ENCODE assay signal across 13 cellular contexts in genomic region chr2:119231975-119232665, GRCh38. TPM values are rescaled to one million over a fixed set of nuclear protein-coding genes. Genes with fewer than 3 reads are reported as not detected.
A peak's percentile ranks its signal among the peaks of the same experiment; 100 is the strongest.
DNase-seq lines count a peak whose midpoint lies in the region; ATAC-seq and TF ChIP-seq lines count a peak whose summit lies in the region.
"Had no signal": no experiment of that assay in that cellular context is flagged by ENCODE, and none has a peak within 500 bp of the region (broad histone marks: within the 10 kb centered on the region; RNA-seq: fewer than 3 reads in every experiment).

No MANE protein-coding gene starts in this region.

- H3K27me3 ChIP-seq in PC-3 (ENCODE audit: low read length) (no peaks in the 10 kb centered on the region), dorsolateral prefrontal cortex (no peaks in the 10 kb centered on the region)
- H3K27me3 ChIP-seq: left lung, tibial artery had no signal

- H3F3A ChIP-seq in PC-3 (ENCODE audit: low read length, unreplicated experiment): no peaks in the 10 kb centered on the region

- TF ChIP-seq CTCF in GM13976 (IDR thresholded peaks at IDR 0.05; ENCODE audit: borderline replicate concordance, control extremely low read depth, extremely low read depth, insufficient read depth, missing control alignments) (no peak), PC-3 (conservative IDR thresholded peaks at IDR 0.05; ENCODE audit: low read depth, low read length) (no peak), dorsolateral prefrontal cortex (IDR thresholded peaks at IDR 0.05 in 54 of 56, conservative IDR thresholded peaks at IDR 0.05 in 2 of 56; ENCODE audit: low read depth in 1 of 56, partially characterized antibody in 56 of 56) (no peak)

- H3K27ac Mint-ChIP-seq in activated CD4-positive, alpha-beta T cell treated with anti-CD3 and anti-CD28 coated beads, Interleukin-2, amount 10 ng/mL, durations not matched to agents 7 days and 5 days: no peak overlapping the region
- H3K27ac Mint-ChIP-seq: dendritic cell treated with granulocyte-macrophage colony-stimulating factor and Interleukin-4, amounts not matched to agents 40 ng/mL and 50 ng/mL, for 4 days had no signal

- in situ Hi-C loops in GM13976 (cut with MboI; ENCODE audit: low sequenced_read_pairs, unreplicated experiment): no loop called here

- H3K9me2 ChIP-seq in PC-3 (replicated peaks; ENCODE audit: low read length): no peaks in the 10 kb centered on the region

- H3K4me3 ChIP-seq in PC-3 (ENCODE audit: low read length): no peak overlapping the region
- H3K4me3 ChIP-seq in dorsolateral prefrontal cortex: no peak overlapping the region
- H3K4me3 ChIP-seq: left lung, skin epidermis, tibial artery had no signal

- DNase-seq in GM13976 (ENCODE audit: low spot score): peak; percentile 71
- DNase-seq in PC-3: peak; percentile 56
- peak; percentile 30 for DNase-seq in kidney glomerular epithelial cell (lab: John Stamatoyannopoulos, UW)
- DNase-seq in NCI-H82 treated with DMSO at 0.1 percent for 48 hours (lab: John Stamatoyannopoulos, UW; ENCODE audit: unreplicated experiment): no peak
- DNase-seq in dorsolateral prefrontal cortex: no peak
- no peak for DNase-seq in activated CD4-positive, alpha-beta T cell treated with anti-CD3 and anti-CD28 coated beads, Interleukin-2, amount 10 ng/mL, durations not matched to agents 7 days and 5 days
- DNase-seq: left lung, NCI-H2107, tibial artery had no signal

- H3K4me1 Mint-ChIP-seq in activated CD4-positive, alpha-beta T cell treated with anti-CD3 and anti-CD28 coated beads, Interleukin-2, amount 10 ng/mL, durations not matched to agents 7 days and 5 days: no peaks in the 10 kb centered on the region

- no peaks in the 10 kb centered on the region for H3K9me3 ChIP-seq in PC-3 (ENCODE audit: low read length)
- H3K9me3 ChIP-seq: left lung, tibial artery had no signal

- H3K4me2 ChIP-seq in PC-3 (ENCODE audit: low read length): peak overlapping the region; percentile 49; the same call in 1 of the 2 replicates

- no TSS peak for BruUV-seq in PC-3 (replicated peaks; lab: Mats Ljungman, UMichigan)

- no peak overlapping the region for H3K9ac ChIP-seq in PC-3 (ENCODE audit: low read length)

- H3K4me3 Mint-ChIP-seq in activated CD4-positive, alpha-beta T cell treated with anti-CD3 and anti-CD28 coated beads, Interleukin-2, amount 10 ng/mL, durations not matched to agents 7 days and 5 days: no peak overlapping the region
- H3K4me3 Mint-ChIP-seq: dendritic cell treated with granulocyte-macrophage colony-stimulating factor and Interleukin-4, amounts not matched to agents 40 ng/mL and 50 ng/mL, for 4 days had no signal

- H3K9me3 Mint-ChIP-seq in activated CD4-positive, alpha-beta T cell treated with anti-CD3 and anti-CD28 coated beads, Interleukin-2, amount 10 ng/mL, durations not matched to agents 7 days and 5 days: no peaks in the 10 kb centered on the region
- H3K9me3 Mint-ChIP-seq: dendritic cell treated with granulocyte-macrophage colony-stimulating factor and Interleukin-4, amounts not matched to agents 40 ng/mL and 50 ng/mL, for 4 days had no signal

- H4K20me1 ChIP-seq in PC-3 (ENCODE audit: low read length): no peaks in the 10 kb centered on the region

- H3K4me1 ChIP-seq in PC-3 (ENCODE audit: insufficient read depth, low read length): peaks cover 30% of the 10 kb centered on the region
- H3K4me1 ChIP-seq: left lung had no signal

- intact Hi-C loops in PC-3 (cut with micrococcal nuclease): no loop called here
- intact Hi-C loops in dorsolateral prefrontal cortex (cut with DNase I): loop anchor here in 1 of 2 donors (5.0 kb wide), 1 partner anchor 60 kb away; no protein-coding TSS in a partner anchor

- no peak overlapping the region for H2AFZ ChIP-seq in PC-3 (ENCODE audit: low read length)

- peak; percentile 64 for ATAC-seq in GM21723 (IDR thresholded peaks at IDR 0.05; ENCODE audit: unreplicated experiment)
- ATAC-seq in PC-3: peak; percentile 93
- ATAC-seq in GM18861 (IDR thresholded peaks at IDR 0.05; ENCODE audit: unreplicated experiment): no peak

- POLR2A ChIA-PET in PC-3 (lab: Charles Lee; ENCODE audit: unreplicated experiment): interaction anchor here (0.6 kb wide), 1 partner anchor 1561 kb away, joined by 3 read pairs; no protein-coding TSS in a partner anchor
- POLR2A ChIA-PET in activated CD4-positive, alpha-beta T cell treated with anti-CD3 and anti-CD28 coated beads, Interleukin-2, amount 10 ng/mL, durations not matched to agents 7 days and 5 days (lab: Charles Lee): no interaction called here

- H3K79me2 ChIP-seq in PC-3 (ENCODE audit: low read length): no peaks in the 10 kb centered on the region

- peak overlapping the region; percentile 24; the same call in 1 of the 2 replicates for H3K27ac ChIP-seq in PC-3 (ENCODE audit: low read length)
- H3K27ac ChIP-seq in dorsolateral prefrontal cortex: no peak overlapping the region
- H3K27ac ChIP-seq: left lung, skin epidermis, tibial artery had no signal

- no peaks in the 10 kb centered on the region for H3K36me3 ChIP-seq in PC-3 (ENCODE audit: low read depth, low read length)
- H3K36me3 ChIP-seq: left lung, tibial artery had no signal

- H3K27me3 Mint-ChIP-seq in activated CD4-positive, alpha-beta T cell treated with anti-CD3 and anti-CD28 coated beads, Interleukin-2, amount 10 ng/mL, durations not matched to agents 7 days and 5 days: no peaks in the 10 kb centered on the region
- H3K27me3 Mint-ChIP-seq: dendritic cell treated with granulocyte-macrophage colony-stimulating factor and Interleukin-4, amounts not matched to agents 40 ng/mL and 50 ng/mL, for 4 days had no signal

- H3K36me3 Mint-ChIP-seq in activated CD4-positive, alpha-beta T cell treated with anti-CD3 and anti-CD28 coated beads, Interleukin-2, amount 10 ng/mL, durations not matched to agents 7 days and 5 days (ENCODE audit: low read depth): no peaks in the 10 kb centered on the region

- CTCF ChIA-PET in PC-3 (lab: Charles Lee): no interaction called here
- CTCF ChIA-PET in activated CD4-positive, alpha-beta T cell treated with anti-CD3 and anti-CD28 coated beads, Interleukin-2, amount 10 ng/mL, durations not matched to agents 7 days and 5 days (lab: Charles Lee): no interaction called here

RNA-seq across cellular contexts. Expression of gene STEAP3, which starts 8.5 kb away (rescaled TPM):
- 24.6 and 27.3 TPM in 2 replicates for total RNA-seq in PC-3 (2014; rRNA removed)
- 10 to 100 TPM in 8 of 120 experiments, 1 to 10 TPM in 112; 1.0 to 15.2 (median 4.1) TPM for total RNA-seq in dorsolateral prefrontal cortex
- under 1 TPM in 1 of 2 experiments, not detected in 1; 0.06 TPM for total RNA-seq in activated CD4-positive, alpha-beta T cell treated with anti-CD3 and anti-CD28 coated beads, Interleukin-2, amount 10 ng/mL, durations not matched to agents 7 days and 5 days

Comparison
In these comparisons a context has a peak if more than half of its experiments do, and no peak if none do; other contexts are left out.
1. DNase-seq: peak in GM13976 (single experiment), PC-3 (single experiment) and kidney glomerular epithelial cell (single experiment); none in NCI-H82 treated with DMSO at 0.1 percent for 48 hours (single experiment), dorsolateral prefrontal cortex (0 of 10) and activated CD4-positive, alpha-beta T cell treated with anti-CD3 and anti-CD28 coated beads, Interleukin-2, amount 10 ng/mL, durations not matched to agents 7 days and 5 days (single experiment).